21 cellular contexts compared by ENCODE assay signal in the genomic region with DNA sequence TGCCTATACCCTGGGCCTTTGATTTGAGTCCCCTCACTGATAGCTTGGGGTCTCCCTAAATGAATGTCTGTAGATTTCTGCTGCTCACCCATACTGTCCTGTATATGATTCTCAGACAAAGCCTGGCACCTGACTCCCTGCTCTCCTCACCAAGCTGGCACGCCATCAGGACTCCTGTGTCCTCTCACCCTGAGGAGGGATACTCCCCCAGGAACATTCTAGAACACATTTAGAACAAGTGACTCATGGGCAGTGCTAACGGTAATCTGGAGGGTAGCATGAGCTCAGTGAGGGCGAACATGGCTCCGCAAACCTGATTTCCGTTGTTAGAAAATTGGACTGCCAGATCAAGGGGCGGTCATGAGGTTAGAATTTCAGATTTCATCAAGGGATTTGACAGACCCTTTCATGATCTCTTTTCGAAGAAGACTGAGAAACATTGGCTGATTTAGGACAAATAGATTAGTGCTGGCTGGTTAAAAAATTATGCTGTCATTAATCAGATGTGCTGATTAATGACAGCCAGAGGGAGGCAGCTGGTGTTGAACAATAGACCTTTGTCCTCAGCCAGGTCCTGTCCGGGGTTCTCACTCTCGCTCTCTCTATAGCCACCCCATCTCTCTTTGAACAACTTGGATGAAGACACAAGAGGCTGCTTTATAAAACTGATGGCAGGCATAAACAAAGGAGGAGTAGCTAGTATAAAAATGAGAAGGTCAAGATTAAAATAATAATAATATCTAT.
A peak's percentile ranks its signal among the peaks of the same experiment; 100 is the strongest.
DNase-seq lines count a peak whose midpoint lies in the region; ATAC-seq, FAIRE-seq and TF ChIP-seq lines count a peak whose summit lies in the region.
"Had no signal": no experiment of that assay in that cellular context is flagged by ENCODE, and none has a peak within 500 bp of the region (broad histone marks: within the 10 kb centered on the region; RNA-seq: fewer than 3 reads in every experiment).

No MANE protein-coding gene starts in this region.

- no peak overlapping the region for H3K4me3 ChIP-seq in mammary epithelial cell (replicated peaks in 1 of 3; ENCODE audit: insufficient read depth in 1 of 3, low read depth in 2 of 3, low read length in 3 of 3)
- no peak overlapping the region for H3K4me3 ChIP-seq in breast epithelium
- H3K4me3 ChIP-seq in aorta (ENCODE audit: low read length in 2 of 2): no peak overlapping the region
- H3K4me3 ChIP-seq: Peyer's patch had no signal

- DNase-seq in mammary epithelial cell (peak; percentile 9), breast epithelium (ENCODE audit: low spot score in 2 of 2) (no peak), medulla oblongata (ENCODE audit: extremely low spot score) (peak; percentile 77), putamen (ENCODE audit: low spot score) (peak; percentile 78), aorta (no peak), GM12891 (ENCODE audit: insufficient read length, low spot score) (no peak), HCEC 1CT (no peak)
- DNase-seq in stimulated activated CD4-positive, alpha-beta T cell treated with anti-CD3 and anti-CD28 coated beads, Interleukin-1b, Interleukin-23, amount 100 ng/mL, for 48 hours: no peak
- DNase-seq: GDM1; H7; IMR-90; NCI-H1092 treated with DMSO at 0.1 percent for 48 hours; NCI-H146; NCI-H2029 treated with DMSO at 0.1 percent for 48 hours; NCI-H510A; NCI-H748 treated with DMSO at 0.1 percent for 48 hours; NK-92 treated with Interleukin-12 subunit alpha and Interleukin-12 subunit beta, amount 100 ng/mL, for 24 hours; Peyer's patch had no signal

- H3K9ac ChIP-seq in mammary epithelial cell (ENCODE audit: insufficient read depth, low read length): no peak overlapping the region

- no peaks in the 10 kb centered on the region for H3K9me3 ChIP-seq in mammary epithelial cell (replicated peaks; ENCODE audit: insufficient read depth, low read length)
- H3K9me3 ChIP-seq in breast epithelium: no peaks in the 10 kb centered on the region
- H3K9me3 ChIP-seq in aorta (ENCODE audit: control insufficient read depth, low read length): no peaks in the 10 kb centered on the region
- H3K9me3 ChIP-seq: Peyer's patch had no signal

- CTCF ChIA-PET in mammary epithelial cell (lab: Charles Lee; ENCODE audit: low non-redundant PET): no interaction called here

- FAIRE-seq in GM12891 (lab: Jason Lieb, UNC): no peak
- FAIRE-seq: HTR-8/SVneo had no signal

- no peaks in the 10 kb centered on the region for H3K4me1 ChIP-seq in mammary epithelial cell (ENCODE audit: insufficient read depth, low read length)
- no peaks in the 10 kb centered on the region for H3K4me1 ChIP-seq in breast epithelium
- no peaks in the 10 kb centered on the region for H3K4me1 ChIP-seq in aorta (ENCODE audit: control insufficient read depth in 1 of 2, insufficient read depth in 2 of 2, low read length in 2 of 2)
- H3K4me1 ChIP-seq: Peyer's patch had no signal

- intact Hi-C loops in mammary epithelial cell (cut with micrococcal nuclease) (no loop called here), breast epithelium (cut with DNase I; ENCODE audit: low total_unique reads) (no loop called here), aorta (cut with DNase I) (no loop called here)

- no peak overlapping the region for H3K4me2 ChIP-seq in mammary epithelial cell (ENCODE audit: insufficient read depth, low read depth, low read length)

- H3K27me3 ChIP-seq in mammary epithelial cell (ENCODE audit: insufficient read depth, low read length) (no peaks in the 10 kb centered on the region), breast epithelium (no peaks in the 10 kb centered on the region), aorta (ENCODE audit: control insufficient read depth in 1 of 2, insufficient read depth in 2 of 2, low read length in 1 of 2) (no peaks in the 10 kb centered on the region)
- H3K27me3 ChIP-seq: Peyer's patch had no signal

- H3K36me3 ChIP-seq in mammary epithelial cell (ENCODE audit: insufficient read depth, low read length) (no peaks in the 10 kb centered on the region), breast epithelium (no peaks in the 10 kb centered on the region), aorta (ENCODE audit: control insufficient read depth in 1 of 2, insufficient read depth in 2 of 2, low read length in 1 of 2) (no peaks in the 10 kb centered on the region)
- H3K36me3 ChIP-seq: Peyer's patch had no signal

- H4K20me1 ChIP-seq in mammary epithelial cell (ENCODE audit: insufficient read depth, low read length): no peaks in the 10 kb centered on the region

- in situ Hi-C loops in mammary epithelial cell (cut with MboI; ENCODE audit: low sequenced_read_pairs in 2 of 2): no loop called here

- no peak for TF ChIP-seq POLR2A in breast epithelium (IDR thresholded peaks at IDR 0.05)
- TF ChIP-seq POLR2A in GM12891 (IDR thresholded peaks at IDR 0.05; ENCODE audit: low read depth, low read length): no peak

- no peak for ATAC-seq in aorta (ENCODE audit: low FRiP score)
- ATAC-seq: Right ventricle myocardium inferior had no signal

- H3K79me2 ChIP-seq in mammary epithelial cell (ENCODE audit: insufficient read depth, low read length): no peaks in the 10 kb centered on the region

- no TSS peak for BruUV-seq in mammary epithelial cell (replicated peaks; lab: Mats Ljungman, UMichigan)

- H2AFZ ChIP-seq in mammary epithelial cell (ENCODE audit: low read depth, low read length): no peak overlapping the region

- no peak overlapping the region for H3K27ac ChIP-seq in mammary epithelial cell (ENCODE audit: insufficient read depth, low read depth, low read length)
- H3K27ac ChIP-seq in breast epithelium: no peak overlapping the region
- peak overlapping the region; percentile 55 to 77 for H3K27ac ChIP-seq in aorta (ENCODE audit: low read depth in 1 of 2, low read length in 2 of 2)
- H3K27ac ChIP-seq: 22Rv1, Peyer's patch had no signal

- 73% methylated on average over 9 of the region's 9 CpGs for WGBS in mammary epithelial cell (ENCODE audit: low coverage, missing lambda C conversion rate)
- 80 to 84% methylated on average over 9 of the region's 9 CpGs for WGBS in aorta, 2 donors

- no peak for TF ChIP-seq CTCF in mammary epithelial cell (conservative IDR thresholded peaks at IDR 0.05 in 1 of 2, IDR thresholded peaks at IDR 0.05 in 1 of 2; ENCODE audit: extremely low read depth in 1 of 2, insufficient read depth in 1 of 2, low read depth in 1 of 2, low read length in 2 of 2)
- TF ChIP-seq CTCF in breast epithelium (IDR thresholded peaks at IDR 0.05): no peak

- dilution Hi-C loops in mammary epithelial cell (cut with HindIII; ENCODE audit: low sequenced_read_pairs): no loop called here

TF ChIP-seq in GM12891, 5 proteins besides CTCF, POLR2A, EP300 and RAD21:
- TF ChIP-seq SPI1 (IDR thresholded peaks at IDR 0.05; ENCODE audit: low read depth, low read length) (no peak), TAF1 (IDR thresholded peaks at IDR 0.05; ENCODE audit: low read depth, low read length) (no peak), PAX5 (IDR thresholded peaks at IDR 0.05; ENCODE audit: insufficient read depth, low read length, severe bottlenecking) (no peak), POU2F2 (IDR thresholded peaks at IDR 0.05; ENCODE audit: low read depth, low read length) (no peak), POLR2AphosphoS5 (IDR thresholded peaks at IDR 0.05; ENCODE audit: low read depth, low read length) (no peak)

Comparison
In these comparisons a context has a peak if more than half of its experiments do, and no peak if none do; other contexts are left out.
1. DNase-seq: peak in mammary epithelial cell (single experiment), medulla oblongata (single experiment) and putamen (single experiment); none in breast epithelium (0 of 2), aorta (0 of 2), stimulated activated CD4-positive, alpha-beta T cell treated with anti-CD3 and anti-CD28 coated beads, Interleukin-1b, Interleukin-23, amount 100 ng/mL, for 48 hours (single experiment), GM12891 (single experiment) and HCEC 1CT (single experiment).
2. H3K27ac ChIP-seq: peak in aorta (2 of 2); none in mammary epithelial cell (single experiment) and breast epithelium (0 of 2).